Comparison of ENCODE assay signal across 9 cellular contexts in genomic region chr15:68578960-68579935, GRCh38. TPM values are rescaled to one million over a fixed set of nuclear protein-coding genes. Genes with fewer than 3 reads are reported as not detected.
DNase-seq lines count a peak whose midpoint lies in the region; ATAC-seq and TF ChIP-seq lines count a peak whose summit lies in the region.
"Had no signal": no experiment of that assay in that cellular context is flagged by ENCODE, and none has a peak within 500 bp of the region (broad histone marks: within the 10 kb centered on the region; RNA-seq: fewer than 3 reads in every experiment).

Gene CORO2B (plus strand): TSS chr15:68578993. CDS start chr15:68579263, 270 bp downstream.

- peaks cover 70% of the 10 kb centered on the region for H3K27me3 Mint-ChIP-seq in Calu3 (ENCODE audit: unreplicated experiment)
- H3K27me3 Mint-ChIP-seq in activated T-helper 17 cell treated with anti-CD3 and anti-CD28 coated beads, Interleukin-2, amount 50 U/mL, for 72 hours, result peaks cover 47% of the 10 kb centered on the region

- H3K4me3 Mint-ChIP-seq in Calu3 (ENCODE audit: low read depth, unreplicated experiment), result peak within 1 kb of the TSS; percentile 72
- H3K4me3 Mint-ChIP-seq in activated T-helper 17 cell treated with anti-CD3 and anti-CD28 coated beads, Interleukin-2, amount 50 U/mL, for 72 hours, result peak within 1 kb of the TSS; percentile 69

- ATAC-seq in activated T-helper 17 cell treated with anti-CD3 and anti-CD28 coated beads, Interleukin-2, amount 50 U/mL, for 72 hours (replicated peaks), result peak; percentile 22
- ATAC-seq in Right ventricle myocardium superior (ENCODE audit: poor library complexity) (peak; percentile 38), GM19452 (IDR thresholded peaks at IDR 0.05; ENCODE audit: unreplicated experiment) (no peak)

- peak within 1 kb of the TSS; percentile 87 for H2AFZ ChIP-seq in osteoblast (ENCODE audit: low read length)

- H3K36me3 ChIP-seq in osteoblast (ENCODE audit: insufficient read depth, low read length), result no peaks in the 10 kb centered on the region

- H3K27ac ChIP-seq in osteoblast (ENCODE audit: low read depth, low read length), result no peak within 1 kb of the TSS

- peak; percentile 50 for DNase-seq in Calu3
- peak; percentile 12 for DNase-seq in LoVo (ENCODE audit: low spot score)
- DNase-seq in Right ventricle myocardium superior, result peak; percentile 73
- peak; percentile 93 for DNase-seq in osteoblast (ENCODE audit: insufficient read length, low spot score, missing footprints)
- no peak for DNase-seq in T-helper 9 cell
- no peak for DNase-seq in central memory CD4-positive, alpha-beta T cell

- peaks cover 14% of the 10 kb centered on the region for H3K4me1 Mint-ChIP-seq in Calu3 (ENCODE audit: low read depth, unreplicated experiment)
- peaks cover 6% of the 10 kb centered on the region for H3K4me1 Mint-ChIP-seq in activated T-helper 17 cell treated with anti-CD3 and anti-CD28 coated beads, Interleukin-2, amount 50 U/mL, for 72 hours

- H3K4me1 ChIP-seq in osteoblast (ENCODE audit: insufficient read depth, low read length), result peaks cover 7% of the 10 kb centered on the region

- peak within 1 kb of the TSS; percentile 77 for H3K4me3 ChIP-seq in osteoblast (ENCODE audit: insufficient read depth, low read length)

- no peak within 1 kb of the TSS for H3K27ac Mint-ChIP-seq in Calu3 (ENCODE audit: unreplicated experiment)
- no peak within 1 kb of the TSS for H3K27ac Mint-ChIP-seq in activated T-helper 17 cell treated with anti-CD3 and anti-CD28 coated beads, Interleukin-2, amount 50 U/mL, for 72 hours

- no peaks in the 10 kb centered on the region for H3K9me3 Mint-ChIP-seq in Calu3 (ENCODE audit: low read depth, unreplicated experiment)
- no peaks in the 10 kb centered on the region for H3K9me3 Mint-ChIP-seq in activated T-helper 17 cell treated with anti-CD3 and anti-CD28 coated beads, Interleukin-2, amount 50 U/mL, for 72 hours

- H4K20me1 ChIP-seq in osteoblast (ENCODE audit: insufficient read depth, low read length), result no peaks in the 10 kb centered on the region

- H3K36me3 Mint-ChIP-seq in Calu3 (ENCODE audit: insufficient read depth, unreplicated experiment), result peaks cover 15% of the 10 kb centered on the region
- peaks cover 6% of the 10 kb centered on the region for H3K36me3 Mint-ChIP-seq in activated T-helper 17 cell treated with anti-CD3 and anti-CD28 coated beads, Interleukin-2, amount 50 U/mL, for 72 hours (ENCODE audit: low read depth)

- no TSS peak for BruUV-seq in Calu3 (replicated peaks; lab: Mats Ljungman, UMichigan)

- CTCF ChIA-PET in Calu3 (lab: Charles Lee), result no interaction called here

- H3K27me3 ChIP-seq in osteoblast (ENCODE audit: insufficient read depth, low read length), result no peaks in the 10 kb centered on the region

- H3K79me2 ChIP-seq in osteoblast (ENCODE audit: insufficient read depth, low read length), result peaks cover 32% of the 10 kb centered on the region

- no peaks in the 10 kb centered on the region for H3K9me3 ChIP-seq in osteoblast (ENCODE audit: low read depth, low read length)

- TF ChIP-seq CTCF in Calu3 (IDR thresholded peaks at IDR 0.05; ENCODE audit: unreplicated experiment), result no peak
- no peak for TF ChIP-seq CTCF in osteoblast (IDR thresholded peaks at IDR 0.05; ENCODE audit: extremely low read depth, low read depth, low read length)

- H3K4me2 ChIP-seq in osteoblast (ENCODE audit: insufficient read depth, low read length), result peak within 1 kb of the TSS; percentile 97

- intact Hi-C loops in Calu3 (cut with micrococcal nuclease; ENCODE audit: unreplicated experiment) (no loop called here), Right ventricle myocardium superior (cut with DNase I) (loop anchor here (5.0 kb wide), 1 partner anchor 93 kb away; no protein-coding TSS in a partner anchor)

RNA-seq across cellular contexts. Expression of gene CORO2B, which starts in this region (rescaled TPM):
- total RNA-seq in Calu3 (2022), result 0.14 and 0.15 TPM in 2 replicates
- total RNA-seq in activated T-helper 17 cell treated with anti-CD3 and anti-CD28 coated beads, Interleukin-2, amount 50 U/mL, for 72 hours, result under 1 TPM in 1 of 2 donors, not detected in 1; 0.26 TPM
- 6.6 TPM for total RNA-seq in Right ventricle myocardium superior
- 10.5 and 14.1 TPM in 2 replicates for total RNA-seq in osteoblast
- total RNA-seq: T-helper 1 cell treated with Interleukin-12 subunit alpha and Interleukin-12 subunit beta and Interleukin-4 antibody, amounts not matched to agents 30 ng/mL and 1 ng/mL, for 36 hours had no signal

Comparison
In these comparisons a context has a peak if more than half of its experiments do, and no peak if none do; other contexts are left out.
1. Peak in DNase-seq in Calu3; RNA of the gene not detected or under 1 TPM.
2. Peak in ATAC-seq in activated T-helper 17 cell treated with anti-CD3 and anti-CD28 coated beads, Interleukin-2, amount 50 U/mL, for 72 hours; RNA of the gene not detected or under 1 TPM.
3. DNase-seq: peak in LoVo (single experiment), Right ventricle myocardium superior (single experiment) and osteoblast (single experiment); none in T-helper 9 cell (single experiment) and central memory CD4-positive, alpha-beta T cell (single experiment).